ENCODE assay signal across 8 cellular contexts in genomic region chrX:13029341-13029740, GRCh38. TPM values are rescaled to one million over a fixed set of nuclear protein-coding genes. Genes with fewer than 3 reads are reported as not detected.
A peak's percentile ranks its signal among the peaks of the same experiment; 100 is the strongest.
DNase-seq lines count a peak whose midpoint lies in the region; ATAC-seq and TF ChIP-seq lines count a peak whose summit lies in the region.

No MANE protein-coding gene starts in this region.

- no peak overlapping the region for H3K4me3 ChIP-seq in esophagus muscularis mucosa
- H3K4me3 ChIP-seq in neuron (ENCODE audit: low read length) = peak overlapping the region; percentile 30

- H2AFZ ChIP-seq in neuron (ENCODE audit: low read depth, low read length) = no peak overlapping the region

- peak overlapping the region; percentile 41 to 49 (median 42) for H3K27ac ChIP-seq in esophagus muscularis mucosa (replicated peaks in 1 of 4)

- no peak for TF ChIP-seq CTCF in esophagus muscularis mucosa (IDR thresholded peaks at IDR 0.05)

- 17% methylated on average over 5 of the region's 5 CpGs for WGBS in esophagus muscularis mucosa

- DNase-seq in Caki2 (ENCODE audit: low read depth) = peak; percentile 51
- DNase-seq in RPMI7951 (ENCODE audit: low read depth) = peak; percentile 66
- DNase-seq in esophagus muscularis mucosa (ENCODE audit: extremely low spot score) = no peak
- no peak for DNase-seq in NCI-H1092 (lab: John Stamatoyannopoulos, UW)
- no peak for DNase-seq in stimulated activated CD4-positive, alpha-beta T cell treated with anti-CD3 and anti-CD28 coated beads, Interleukin-4, amount 100 ng/mL, for 4 hours
- no peak for DNase-seq in GDM1 (lab: John Stamatoyannopoulos, UW)

- H3K27me3 ChIP-seq in esophagus muscularis mucosa = no peaks in the 10 kb centered on the region
- H3K27me3 ChIP-seq in neuron (ENCODE audit: insufficient read depth, low read length) = no peaks in the 10 kb centered on the region

- H3K4me1 ChIP-seq in esophagus muscularis mucosa (peaks cover 13 to 22% (median 21%) of the 10 kb centered on the region in 4 donors), neuron (ENCODE audit: insufficient read depth, low read length) (peaks cover 23% of the 10 kb centered on the region)

- intact Hi-C loops in esophagus muscularis mucosa (cut with DNase I) = no loop called here

- ATAC-seq in HG03442 (IDR thresholded peaks at IDR 0.05; ENCODE audit: unreplicated experiment) = no peak

- in situ Hi-C loops in Caki2 (cut with HindIII; ENCODE audit: low pct_unique_long_range_greater_than_20kb, low sequenced_read_pairs) = no loop called here

- no peaks in the 10 kb centered on the region for H3K9me3 ChIP-seq in esophagus muscularis mucosa
- no peaks in the 10 kb centered on the region for H3K9me3 ChIP-seq in neuron (ENCODE audit: low read length)

- TF ChIP-seq EP300 in esophagus muscularis mucosa (IDR thresholded peaks at IDR 0.05) = no peak

- no peak for TF ChIP-seq POLR2A in esophagus muscularis mucosa (IDR thresholded peaks at IDR 0.05; ENCODE audit: low read depth)

- H3K36me3 ChIP-seq in esophagus muscularis mucosa (no peaks in the 10 kb centered on the region), neuron (ENCODE audit: insufficient read depth, low read length) (no peaks in the 10 kb centered on the region)

RNA-seq across cellular contexts. Expression of gene FAM9C, which starts 15.1 kb away (rescaled TPM):
- not detected in 2 replicates for total RNA-seq in Caki2 (2014; rRNA removed; shearing (Covaris generic); ENCODE audit: low replicate concordance)
- total RNA-seq in RPMI7951 (2014; rRNA removed; shearing (Covaris generic)) = under 0.01 TPM in 1 of 2 replicates, not detected in the other
- not detected for total RNA-seq in esophagus muscularis mucosa

RNA-seq across cellular contexts. Expression of gene TMSB4X, which starts 54.4 kb away (rescaled TPM):
- 998 and 1,178 TPM in 2 replicates for total RNA-seq in Caki2 (2014; rRNA removed; shearing (Covaris generic); ENCODE audit: low replicate concordance)
- 3,554 and 3,782 TPM in 2 replicates for total RNA-seq in RPMI7951 (2014; rRNA removed; shearing (Covaris generic))
- total RNA-seq in esophagus muscularis mucosa = 1,000 to 10,000 TPM; 3,072 to 3,725 (median 3,326) TPM

Comparison
In these comparisons a context has a peak if more than half of its experiments do, and no peak if none do; other contexts are left out.
1. DNase-seq: peak in Caki2 (single experiment) and RPMI7951 (single experiment); none in esophagus muscularis mucosa (single experiment), NCI-H1092 (single experiment), stimulated activated CD4-positive, alpha-beta T cell treated with anti-CD3 and anti-CD28 coated beads, Interleukin-4, amount 100 ng/mL, for 4 hours (0 of 2) and GDM1 (single experiment).